1 cellular context compared by ENCODE assay signal in the genomic region with DNA sequence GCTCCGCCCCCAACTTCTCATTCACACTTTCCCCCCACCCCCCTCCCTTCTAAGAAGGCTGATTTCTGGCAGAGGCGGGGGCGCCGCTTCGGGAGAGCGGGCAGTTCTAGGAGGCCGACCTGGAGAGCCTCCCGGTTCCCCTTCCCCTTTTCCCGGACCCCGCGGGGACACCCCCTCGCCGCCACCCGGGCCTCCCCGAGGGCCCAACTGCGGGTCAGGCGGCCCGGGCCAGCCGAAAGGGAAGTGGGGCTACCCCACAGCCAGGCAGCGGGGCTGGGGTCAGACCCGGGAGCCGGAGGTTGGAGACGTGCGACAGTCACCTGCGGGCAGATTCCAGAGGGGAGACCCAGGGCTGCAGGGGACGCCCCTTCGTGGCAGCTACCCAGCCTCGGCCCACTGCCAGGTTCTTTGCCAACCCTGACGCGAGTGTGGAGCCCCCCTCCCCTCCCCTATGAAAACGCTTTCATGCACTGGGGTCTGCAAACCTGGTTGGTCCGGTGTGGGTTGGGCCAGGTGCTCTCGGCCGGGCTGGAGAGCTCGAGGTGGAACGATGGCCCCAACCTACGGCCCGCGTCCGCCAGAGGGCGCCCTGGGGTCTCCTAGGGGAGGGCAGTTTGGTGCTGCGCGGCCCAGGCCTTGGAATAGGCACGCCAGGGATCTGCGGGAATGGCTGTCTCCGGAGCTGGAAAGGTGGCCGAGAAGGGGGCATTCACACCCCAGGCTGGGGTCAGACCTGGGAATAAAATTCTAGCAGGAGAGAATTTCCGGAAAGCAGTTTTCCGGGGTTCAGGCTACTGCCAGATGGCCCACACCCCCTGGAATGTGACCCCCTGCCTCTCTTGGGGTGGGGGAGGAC.
TF ChIP-seq lines count a peak whose summit lies in the region.

No MANE protein-coding gene starts in this region.

TF ChIP-seq in IMR-90, 13 proteins besides CTCF, POLR2A, EP300 and RAD21 (continued from another document):
- no peak for TF ChIP-seq RFX5 (IDR thresholded peaks at IDR 0.05; ENCODE audit: low read depth, low read length)
- TF ChIP-seq MAZ (IDR thresholded peaks at IDR 0.05; ENCODE audit: borderline replicate concordance, low read depth, low read length), result peak; percentile 95
- TF ChIP-seq SMC3 (IDR thresholded peaks at IDR 0.05; ENCODE audit: low read depth, low read length), result peak; percentile 93
- 0 out of 2 replicates have a peak, but pooled peaks have one; percentile 8 for TF ChIP-seq BHLHE40 (IDR thresholded peaks at IDR 0.05; ENCODE audit: low read depth, low read length)
